ENCODE assay signal across 19 cellular contexts in the genomic region with DNA sequence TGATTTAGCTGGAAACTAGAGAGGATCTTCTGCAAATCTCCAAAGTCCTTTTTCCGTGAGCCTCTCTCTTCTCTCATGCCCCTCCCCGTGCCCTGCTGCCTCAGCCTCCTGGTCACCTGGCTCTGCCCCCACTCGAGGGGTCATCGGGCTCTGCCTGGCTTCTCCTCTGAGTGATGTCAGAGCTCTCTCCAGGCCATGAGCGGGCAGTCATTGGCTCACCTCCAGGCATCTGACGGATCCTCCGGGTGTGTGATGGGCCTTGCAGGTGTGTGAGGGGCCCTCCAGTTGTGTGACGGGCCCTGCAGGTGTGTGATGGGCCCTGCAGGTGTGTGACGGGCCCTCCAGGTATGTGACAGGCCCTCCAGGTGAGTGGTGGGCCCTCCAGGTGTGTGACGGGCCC.
"Had no signal": no experiment of that assay in that cellular context is flagged by ENCODE, and none has a peak within 500 bp of the region (broad histone marks: within the 10 kb centered on the region; RNA-seq: fewer than 3 reads in every experiment).

No MANE protein-coding gene starts in this region.

- H3K27ac ChIP-seq: colonic mucosa, pancreas, prostate gland, right lobe of liver, testis, tibial nerve, upper lobe of right lung had no signal

- H3K36me3 ChIP-seq: colonic mucosa, pancreas, prostate gland, right lobe of liver, tibial nerve, upper lobe of right lung had no signal

- H3K4me3 ChIP-seq: colonic mucosa, pancreas, prostate gland, right lobe of liver, testis, tibial nerve, upper lobe of right lung had no signal

- H3K27me3 ChIP-seq: colonic mucosa, pancreas, right lobe of liver, testis, upper lobe of right lung had no signal

- DNase-seq: colonic mucosa; dermis blood vessel endothelial cell; erythroblast; foreskin melanocyte; hippocampal formation; left colon; left ventricle myocardium superior; mesendoderm; naive B cell; pancreas; right lobe of liver; stimulated activated CD4-positive, alpha-beta T cell treated with anti-CD3 and anti-CD28 coated beads, Interleukin-1b, Interleukin-23, amount 100 ng/mL, for 48 hours; stimulated activated CD4-positive, alpha-beta T cell treated with anti-CD3 and anti-CD28 coated beads, Interleukin-4, amount 100 ng/mL, for 24 hours; stimulated activated naive CD8-positive, alpha-beta T cell treated with anti-CD3 and anti-CD28 coated beads, Interleukin-15, amount 100 ng/mL, for 72 hours; testis; upper lobe of right lung had no signal

- ATAC-seq: left colon; left ventricle myocardium superior; pancreas; stimulated activated naive CD8-positive, alpha-beta T cell treated with anti-CD3 and anti-CD28 coated beads, Interleukin-15, amount 100 ng/mL, for 72 hours had no signal

- H3K4me1 ChIP-seq: colonic mucosa, pancreas, prostate gland, right lobe of liver, tibial nerve had no signal

- FAIRE-seq: endothelial cell of umbilical vein, pancreas had no signal

- H3K9me3 ChIP-seq: colonic mucosa, pancreas, prostate gland, right lobe of liver, testis, tibial nerve, upper lobe of right lung had no signal
